In the genomic region with DNA sequence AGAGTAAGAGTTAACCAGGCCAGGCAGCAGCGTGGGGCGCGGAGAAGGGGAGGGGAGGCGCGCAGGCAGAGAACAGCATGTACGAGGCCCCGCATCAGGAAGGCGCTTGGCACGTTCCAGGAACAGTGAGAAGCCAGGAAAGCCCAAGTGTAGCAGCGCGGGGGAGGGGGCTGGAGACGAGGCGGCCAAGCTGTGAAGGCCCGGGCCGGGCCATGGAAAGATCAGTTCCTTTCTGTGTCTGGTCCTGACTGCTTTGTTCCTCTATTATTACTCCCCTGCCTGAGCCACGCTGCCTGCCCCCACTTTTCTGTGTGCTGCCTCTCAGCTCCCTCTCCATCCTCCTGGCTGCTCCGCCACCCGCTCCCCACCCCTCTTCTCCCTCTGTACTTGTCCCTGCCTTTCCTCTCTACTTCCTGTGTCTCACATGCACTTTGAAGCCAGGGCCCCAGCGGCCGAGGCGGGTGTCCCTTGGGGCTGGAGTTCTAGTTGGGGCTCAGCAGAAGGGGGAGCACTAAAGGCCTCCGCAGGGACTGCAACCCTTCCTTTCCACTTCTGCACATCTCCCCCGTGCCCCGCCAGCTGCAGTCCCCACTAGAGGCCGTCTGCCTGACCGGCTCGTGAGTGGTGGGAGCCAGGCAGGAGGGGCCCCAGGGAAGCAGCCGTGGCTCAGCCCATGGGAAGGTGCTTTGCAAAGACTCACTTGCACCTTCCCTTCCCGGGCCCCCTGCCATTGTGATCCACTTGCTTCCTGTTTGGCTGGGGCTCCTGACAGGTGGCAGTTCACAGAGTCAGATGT, we compare ENCODE assay signal across 8 cellular contexts.
DNase-seq lines count a peak whose midpoint lies in the region; ATAC-seq and TF ChIP-seq lines count a peak whose summit lies in the region.

No MANE protein-coding gene starts in this region.

- DNase-seq in GM03348 (ENCODE audit: low spot score) (peak; percentile 42), amygdala (lab: John Stamatoyannopoulos, UW) (peak in 50 of 56 donors; percentile 9 to 76 (median 44)), heart right ventricle (peak; percentile 84 to 89), posterior vena cava (ENCODE audit: low spot score) (peak; percentile 94), activated gamma-delta T cell treated with Interleukin-2 at 50 U/mL for 16 hours (no peak), T-helper 9 cell (no peak), HuH-7 (ENCODE audit: low spot score) (no peak)
- no peak for DNase-seq in effector CD4-positive, alpha-beta T cell

- no peaks in the 10 kb centered on the region for H3K27me3 ChIP-seq in heart right ventricle

- H3K27ac ChIP-seq in heart right ventricle = peak overlapping the region; percentile 64 to 92 (median 80)

- peaks cover 0 to 27% (median 3%) of the 10 kb centered on the region in 9 donors for H3K36me3 ChIP-seq in heart right ventricle

- intact Hi-C loops in heart right ventricle (cut with DNase I) = loop anchor here in 5 of 10 donors (1.0 to 10.0 kb wide), 6 partner anchors 15 to 77 kb away; a partner anchor contains a TSS
- intact Hi-C loops in posterior vena cava (cut with DNase I) = loop anchor here in 1 of 2 donors (10.0 kb wide), 1 partner anchor 95 kb away; no protein-coding TSS in a partner anchor

- peaks cover 20 to 41% (median 34%) of the 10 kb centered on the region in 9 donors for H3K4me1 ChIP-seq in heart right ventricle

- WGBS in heart right ventricle, 2 donors = 3 to 6% methylated on average over 28 to 29 of the region's 29 CpGs

- peak in 2 of 9 donors; percentile 8 to 15 for TF ChIP-seq CTCF in heart right ventricle (IDR thresholded peaks at IDR 0.05)

- H3K4me3 ChIP-seq in heart right ventricle = peak overlapping the region in 7 of 10 donors; percentile 2 to 33 (median 25)

- ATAC-seq in heart right ventricle = peak; percentile 82 to 97 (median 94)

- H3K9me3 ChIP-seq in heart right ventricle = no peaks in the 10 kb centered on the region

Comparison
In these comparisons a context has a peak if more than half of its experiments do, and no peak if none do; other contexts are left out.
1. DNase-seq: peak in GM03348 (single experiment), amygdala (50 of 56), heart right ventricle (2 of 2) and posterior vena cava (single experiment); none in activated gamma-delta T cell treated with Interleukin-2 at 50 U/mL for 16 hours (single experiment), T-helper 9 cell (single experiment), effector CD4-positive, alpha-beta T cell (single experiment) and HuH-7 (single experiment).